11 cellular contexts compared by ENCODE assay signal in genomic region chr16:13873835-13874438, GRCh38. TPM values are rescaled to one million over a fixed set of nuclear protein-coding genes. Genes with fewer than 3 reads are reported as not detected.
DNase-seq lines count a peak whose midpoint lies in the region; ATAC-seq, FAIRE-seq and TF ChIP-seq lines count a peak whose summit lies in the region.
"Had no signal": no experiment of that assay in that cellular context is flagged by ENCODE, and none has a peak within 500 bp of the region (broad histone marks: within the 10 kb centered on the region; RNA-seq: fewer than 3 reads in every experiment).

No MANE protein-coding gene starts in this region.

- no peak overlapping the region for H2BK5ac ChIP-seq in H1 (ENCODE audit: low read depth, low read length)

- no peak overlapping the region for H2BK12ac ChIP-seq in H1 (ENCODE audit: low read depth, low read length)

- no peak overlapping the region for H2BK15ac ChIP-seq in H1 (ENCODE audit: low read length)

- no peak for ATAC-seq in HG02623 (IDR thresholded peaks at IDR 0.05; ENCODE audit: unreplicated experiment)
- ATAC-seq: CD8-positive, alpha-beta T cell had no signal

- no peak overlapping the region for H3K9ac ChIP-seq in H1 (replicated peaks in 1 of 4; ENCODE audit: extremely low read depth in 1 of 4, low read depth in 3 of 4, low read length in 3 of 4)

- H3K23ac ChIP-seq in H1 (ENCODE audit: insufficient read length), result no peak overlapping the region

- no peak overlapping the region for H4K91ac ChIP-seq in H1 (replicated peaks; ENCODE audit: insufficient read length, low read length)

- no peaks in the 10 kb centered on the region for H3K27me3 ChIP-seq in H1 (replicated peaks in 1 of 4; ENCODE audit: control insufficient read depth in 3 of 4, extremely low read depth in 1 of 4, insufficient read depth in 3 of 4, low read length in 3 of 4)

- no peak overlapping the region for H3K4me2 ChIP-seq in H1 (ENCODE audit: insufficient read depth in 1 of 2, low read depth in 2 of 2, low read length in 2 of 2)

- CTCF ChIA-PET in H1 (lab: Charles Lee; ENCODE audit: partially characterized antibody), result interaction anchor here (0.6 to 3.1 kb wide), 39 partner anchors 8 to 1325 kb away, joined by 3 to 21 read pairs (median 3); no protein-coding TSS in a partner anchor

- no peak for TF ChIP-seq POLR2A in H1 (IDR thresholded peaks at IDR 0.05; ENCODE audit: control extremely low read depth in 1 of 2, low read depth in 2 of 2, low read length in 2 of 2)

- no peaks in the 10 kb centered on the region for H3K4me1 ChIP-seq in H1 (replicated peaks in 1 of 4; ENCODE audit: control insufficient read depth in 3 of 4, insufficient read depth in 4 of 4, low read length in 3 of 4)

- no peak overlapping the region for H2BK20ac ChIP-seq in H1 (ENCODE audit: low read length)

- H3K79me1 ChIP-seq in H1 (ENCODE audit: low read depth, low read length), result no peaks in the 10 kb centered on the region

- no peak overlapping the region for H2AK5ac ChIP-seq in H1 (ENCODE audit: low read depth, low read length)

- H3K18ac ChIP-seq in H1 (ENCODE audit: extremely low read depth, low read length), result no peak overlapping the region

- no peak overlapping the region for H3K4me3 ChIP-seq in H1 (ENCODE audit: extremely low read depth in 1 of 4, insufficient read depth in 2 of 4, low read depth in 3 of 4, low read length in 4 of 4)

- H3K9me3 ChIP-seq in H1 (ENCODE audit: insufficient read depth in 2 of 2, low read depth in 1 of 2, low read length in 1 of 2), result no peaks in the 10 kb centered on the region

- no peak overlapping the region for H4K5ac ChIP-seq in H1 (ENCODE audit: insufficient read length, low read depth, low read length)

- POLR2A ChIA-PET in H1 (lab: Charles Lee; ENCODE audit: partially characterized antibody), result no interaction called here

- TF ChIP-seq RAD21 in H1 (IDR thresholded peaks at IDR 0.05 in 1 of 2, conservative IDR thresholded peaks at IDR 0.05 in 1 of 2; ENCODE audit: low read depth in 2 of 2, low read length in 2 of 2), result peak; percentile 88 to 91

- H3K23me2 ChIP-seq in H1 (ENCODE audit: low read depth, low read length), result no peaks in the 10 kb centered on the region; the same call in 1 of the 2 replicates

- H3K56ac ChIP-seq in H1 (replicated peaks; ENCODE audit: insufficient read length, low read depth, low read length), result no peak overlapping the region

- H3K14ac ChIP-seq in H1 (ENCODE audit: insufficient read length), result no peak overlapping the region

- TF ChIP-seq EP300 in H1 (IDR thresholded peaks at IDR 0.05; ENCODE audit: borderline replicate concordance in 1 of 2, low read depth in 2 of 2, low read length in 2 of 2), result no peak

- no peak overlapping the region for H3K27ac ChIP-seq in H1 (ENCODE audit: low read depth, low read length)

- H3K79me2 ChIP-seq in H1 (ENCODE audit: control insufficient read depth in 1 of 2, insufficient read depth in 2 of 2, low read length in 2 of 2), result no peaks in the 10 kb centered on the region

- no peak overlapping the region for H4K8ac ChIP-seq in H1 (ENCODE audit: extremely low read depth, insufficient read depth, low read length)

- peak; percentile 55 for FAIRE-seq in H1 (lab: Jason Lieb, UNC)

- H3K36me3 ChIP-seq in H1 (ENCODE audit: control insufficient read depth in 2 of 4, insufficient read depth in 4 of 4, low read length in 3 of 4), result no peaks in the 10 kb centered on the region

- H2BK120ac ChIP-seq in H1 (replicated peaks; ENCODE audit: low read depth, low read length), result no peak overlapping the region

- H4K20me1 ChIP-seq in H1 (replicated peaks in 1 of 2; ENCODE audit: control insufficient read depth in 1 of 2, insufficient read depth in 2 of 2, low read length in 2 of 2), result no peaks in the 10 kb centered on the region

- whole genome bisulfite sequencing in H1 (ENCODE audit: extremely low coverage in 1 of 2, insufficient coverage in 1 of 2, insufficient read length in 1 of 2, insufficient replicate concordance in 2 of 2, low coverage in 1 of 2, low lambda C conversion rate in 2 of 2, missing lambda C conversion rate in 1 of 2), 2 experiments, result 27% methylated on average over 5 of the region's 5 CpGs; no CpG with 5 or more reads in 1 of the 2 experiments

- no peak overlapping the region for H3K4ac ChIP-seq in H1 (replicated peaks; ENCODE audit: insufficient read length, low read depth, low read length)

- H2AFZ ChIP-seq in H1 (ENCODE audit: low read length), result 0 out of 2 replicates have a peak overlapping the region, but pooled peaks have one; percentile 24

- TF ChIP-seq CTCF in H1 (IDR thresholded peaks at IDR 0.05; ENCODE audit: control extremely low read depth in 1 of 3, insufficient read depth in 1 of 3, low read depth in 1 of 3, low read length in 3 of 3), result peak; percentile 50 to 74 (median 73)

- DNase-seq in NCI-H2196 (lab: John Stamatoyannopoulos, UW; ENCODE audit: unreplicated experiment) (peak; percentile 37), NCI-H2196 treated with DMSO at 0.1 percent for 48 hours (lab: John Stamatoyannopoulos, UW; ENCODE audit: unreplicated experiment) (no peak), NCI-H345 treated with DMSO at 0.1 percent for 48 hours (lab: John Stamatoyannopoulos, UW; ENCODE audit: unreplicated experiment) (peak; percentile 6), H1 (ENCODE audit: low read depth in 1 of 2, low spot score in 2 of 2) (peak in 1 of 2 experiments; percentile 56), retina (peak; percentile 64), NCI-H2081 (lab: John Stamatoyannopoulos, UW) (no peak), NOMO-1 (lab: John Stamatoyannopoulos, UW; ENCODE audit: unreplicated experiment in 2 of 2) (no peak)
- DNase-seq: CD8-positive, alpha-beta T cell; Karpas-422; stimulated activated CD4-positive, alpha-beta T cell treated with anti-CD3 and anti-CD28 coated beads, Interleukin-12 subunit alpha, Interleukin-12 subunit beta, amount 100 ng/mL, for 4 hours had no signal

TF ChIP-seq in H1, 55 proteins besides CTCF, POLR2A, EP300 and RAD21:
- TF ChIP-seq TEAD4 (IDR thresholded peaks at IDR 0.05; ENCODE audit: low read depth, low read length), result peak; percentile 11; the same call in 1 of the 2 replicates
- TF ChIP-seq YY1 (IDR thresholded peaks at IDR 0.05; ENCODE audit: low read depth, low read length), result peak; percentile 82; the same call in 1 of the 2 replicates
- TF ChIP-seq SP2 (IDR thresholded peaks at IDR 0.05; ENCODE audit: low read length), result no peak
- TF ChIP-seq, protein P1, sequence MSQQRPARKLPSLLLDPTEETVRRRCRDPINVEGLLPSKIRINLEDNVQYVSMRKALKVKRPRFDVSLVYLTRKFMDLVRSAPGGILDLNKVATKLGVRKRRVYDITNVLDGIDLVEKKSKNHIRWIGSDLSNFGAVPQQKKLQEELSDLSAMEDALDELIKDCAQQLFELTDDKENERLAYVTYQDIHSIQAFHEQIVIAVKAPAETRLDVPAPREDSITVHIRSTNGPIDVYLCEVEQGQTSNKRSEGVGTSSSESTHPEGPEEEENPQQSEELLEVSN (IDR thresholded peaks at IDR 0.05), result no peak
TF ChIP-seq in H1: peak in this region for 2.

RNA-seq across cellular contexts. Expression of gene ERCC4, which starts 46.0 kb away (rescaled TPM):
- total RNA-seq in H1 (2021; fragmentation: NEBNext Ultra II Directional; extraction: Animal tissue kit (Norgen Biotek cat#: 25700)), result 13.0 and 13.2 TPM in 2 replicates
- 1.5 and 1.6 TPM in 2 replicates for polyA plus RNA-seq in H1 (2011; rRNA removed)
- 2.5 TPM for polyA plus RNA-seq in H1 (2011; cell fraction: cytosol; rRNA removed)
- polyA plus RNA-seq in H1 (2011; cell fraction: nucleus; rRNA removed), result 2.5 TPM
- polyA plus RNA-seq in H1 (2012, experiment 1 of 2), result 3.9 to 9.9 TPM (median 5.4 TPM) in 4 replicates
- 1.2 TPM for polyA plus RNA-seq in H1 (2012, experiment 2 of 2)
- polyA plus RNA-seq in H1 (2013, experiment 1 of 2), result 3.6 TPM
- polyA plus RNA-seq in H1 (2013, experiment 2 of 2), result 4.0 TPM
- polyA minus RNA-seq in H1 (2011; rRNA and poly(A)+ RNA removed), result 11.1 and 22.7 TPM in 2 replicates
- polyA minus RNA-seq in H1 (2011; cell fraction: cytosol; rRNA and poly(A)+ RNA removed), result 15.8 TPM
- polyA minus RNA-seq in H1 (2011; cell fraction: nucleus; rRNA and poly(A)+ RNA removed), result 10.7 TPM

Comparison
In these comparisons a context has a peak if more than half of its experiments do, and no peak if none do; other contexts are left out.
1. DNase-seq: peak in NCI-H2196 (single experiment), NCI-H345 treated with DMSO at 0.1 percent for 48 hours (single experiment) and retina (single experiment); none in NCI-H2196 treated with DMSO at 0.1 percent for 48 hours (single experiment), NCI-H2081 (0 of 2) and NOMO-1 (0 of 2).